In the genomic region with DNA sequence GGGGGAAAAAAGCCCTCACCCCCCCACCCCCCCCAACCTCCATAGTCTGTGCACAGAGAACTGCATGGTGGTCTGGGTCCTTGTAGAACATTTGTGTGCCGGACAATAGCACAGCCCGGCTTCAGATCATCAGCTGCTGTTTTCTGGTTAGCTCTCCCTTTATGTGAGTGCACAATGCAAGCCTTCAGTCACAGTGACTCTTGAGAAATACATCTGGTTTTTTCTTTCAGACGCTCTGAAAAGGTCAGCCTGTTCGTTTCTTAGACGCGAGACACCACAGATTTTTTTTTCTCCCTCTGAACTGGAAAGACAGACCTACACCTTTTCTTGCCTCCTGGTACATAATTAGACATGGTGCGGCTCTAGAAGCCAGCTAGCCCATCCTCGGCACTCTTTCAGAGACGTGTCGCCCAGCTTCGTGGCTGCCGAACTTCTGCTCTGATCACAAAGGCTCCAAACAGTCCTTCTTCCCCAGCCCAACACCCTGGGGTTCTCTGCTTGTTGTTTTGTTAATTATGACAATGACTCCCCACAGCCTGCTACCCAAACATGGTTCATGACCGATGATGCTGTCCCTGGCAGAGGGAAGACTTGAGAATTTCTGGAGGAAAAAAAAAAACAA, we compare ENCODE assay signal across 14 cellular contexts.
DNase-seq lines count a peak whose midpoint lies in the region; ATAC-seq and TF ChIP-seq lines count a peak whose summit lies in the region.
"Had no signal": no experiment of that assay in that cellular context is flagged by ENCODE, and none has a peak within 500 bp of the region (broad histone marks: within the 10 kb centered on the region; RNA-seq: fewer than 3 reads in every experiment).

No MANE protein-coding gene starts in this region.

- H3K18ac ChIP-seq in neuronal stem cell (ENCODE audit: low read length) = no peak overlapping the region

- H3K4me2 ChIP-seq in neuronal stem cell (ENCODE audit: insufficient read depth, low read length, poor library complexity, severe bottlenecking) = peak overlapping the region; percentile 38
- H3K4me2 ChIP-seq: SK-N-SH had no signal

- H3K4ac ChIP-seq in neuronal stem cell (ENCODE audit: low read length) = no peak overlapping the region

- no peak for TF ChIP-seq CTCF in cardiac muscle cell (IDR thresholded peaks at IDR 0.05; ENCODE audit: low read depth, low read length)

- H3K9ac ChIP-seq in neuronal stem cell (ENCODE audit: low read depth, low read length, poor library complexity) = no peak overlapping the region
- H3K9ac ChIP-seq: SK-N-SH had no signal

- H3K27me3 Mint-ChIP-seq in activated T-helper 2 cell treated with anti-CD3 and anti-CD28 coated beads, Interferon-gamma antibody, Interleukin-2, Interleukin-4, amounts not matched to agents 10 μg/mL and 5 μg/mL and 100 μg/mL, durations not matched to agents 14 hours and 24 hours and 36 hours (ENCODE audit: low read depth) = no peaks in the 10 kb centered on the region
- H3K27me3 Mint-ChIP-seq: activated naive CD4-positive, alpha-beta T cell treated with anti-CD3 and anti-CD28 coated beads, Interleukin-2, amount 50 U/mL, for 24 hours had no signal

- no peak overlapping the region for H2BK12ac ChIP-seq in neuronal stem cell (ENCODE audit: low read length)

- intact Hi-C loops in Right ventricle myocardium superior (cut with DNase I) = no loop called here
- intact Hi-C loops in activated T-helper 2 cell treated with anti-CD3 and anti-CD28 coated beads, Interferon-gamma antibody, Interleukin-2, Interleukin-4, amounts not matched to agents 10 μg/mL and 5 μg/mL and 100 μg/mL, durations not matched to agents 14 hours and 24 hours and 36 hours (cut with micrococcal nuclease) = no loop called here

- H3K9me3 ChIP-seq in cardiac muscle cell (ENCODE audit: low read depth) (no peaks in the 10 kb centered on the region), neuronal stem cell (replicated peaks in 1 of 2; ENCODE audit: control insufficient read depth in 2 of 2, insufficient read depth in 1 of 2, low read depth in 1 of 2, low read length in 2 of 2) (no peaks in the 10 kb centered on the region)
- H3K9me3 ChIP-seq: SK-N-SH, tibial artery had no signal

- H2AK5ac ChIP-seq in neuronal stem cell (ENCODE audit: low read depth, low read length) = no peak overlapping the region

- H3K4me1 ChIP-seq in cardiac muscle cell (ENCODE audit: low read depth) = peaks cover 13% of the 10 kb centered on the region
- H3K4me1 ChIP-seq in neuronal stem cell (ENCODE audit: control insufficient read depth in 2 of 2, insufficient read depth in 1 of 2, low read depth in 1 of 2, low read length in 2 of 2) = peaks cover 18 to 31% of the 10 kb centered on the region in 2 donors

- H3K23ac ChIP-seq in neuronal stem cell (ENCODE audit: low read depth, low read length, poor library complexity) = no peak overlapping the region

- no peak overlapping the region for H4K91ac ChIP-seq in neuronal stem cell (ENCODE audit: low read depth, low read length, poor library complexity)

- H2BK15ac ChIP-seq in neuronal stem cell (ENCODE audit: low read length) = no peak overlapping the region

- H2BK120ac ChIP-seq in neuronal stem cell (ENCODE audit: low read depth, low read length) = no peak overlapping the region

- no peak overlapping the region for H3K27ac ChIP-seq in cardiac muscle cell
- peak overlapping the region; percentile 48 for H3K27ac ChIP-seq in neuronal stem cell (replicated peaks; ENCODE audit: low read length)
- H3K27ac ChIP-seq: tibial artery had no signal

- H4K8ac ChIP-seq in neuronal stem cell (ENCODE audit: low read depth, low read length) = no peak overlapping the region

- H2AFZ ChIP-seq in neuronal stem cell (ENCODE audit: low read length) = peak overlapping the region; percentile 68

- no peak overlapping the region for H3K4me3 Mint-ChIP-seq in activated T-helper 2 cell treated with anti-CD3 and anti-CD28 coated beads, Interferon-gamma antibody, Interleukin-2, Interleukin-4, amounts not matched to agents 10 μg/mL and 5 μg/mL and 100 μg/mL, durations not matched to agents 14 hours and 24 hours and 36 hours (ENCODE audit: low read depth)
- H3K4me3 Mint-ChIP-seq: activated naive CD4-positive, alpha-beta T cell treated with anti-CD3 and anti-CD28 coated beads, Interleukin-2, amount 50 U/mL, for 24 hours had no signal

- no peaks in the 10 kb centered on the region for H3K9me3 Mint-ChIP-seq in activated T-helper 2 cell treated with anti-CD3 and anti-CD28 coated beads, Interferon-gamma antibody, Interleukin-2, Interleukin-4, amounts not matched to agents 10 μg/mL and 5 μg/mL and 100 μg/mL, durations not matched to agents 14 hours and 24 hours and 36 hours
- H3K9me3 Mint-ChIP-seq: activated naive CD4-positive, alpha-beta T cell treated with anti-CD3 and anti-CD28 coated beads, Interleukin-2, amount 50 U/mL, for 24 hours had no signal

- ATAC-seq in Right ventricle myocardium superior (ENCODE audit: poor library complexity) (no peak), GM21367 (IDR thresholded peaks at IDR 0.05; ENCODE audit: unreplicated experiment) (no peak)

- DNase-seq in cardiac muscle cell (ENCODE audit: low read depth in 1 of 2, low spot score in 1 of 2) = peak; percentile 7 to 32
- no peak for DNase-seq in Right ventricle myocardium superior
- DNase-seq in foreskin melanocyte = peak; percentile 70
- DNase-seq in neuronal stem cell (ENCODE audit: low spot score) = peak; percentile 73
- DNase-seq in AG20443 (ENCODE audit: low spot score) = no peak
- DNase-seq in NCI-H1436 (lab: John Stamatoyannopoulos, UW) = no peak
- no peak for DNase-seq in activated T-helper 2 cell treated with anti-CD3 and anti-CD28 coated beads, Interferon-gamma antibody, Interleukin-2, Interleukin-4, amounts not matched to agents 10 μg/mL and 5 μg/mL and 100 μg/mL, durations not matched to agents 14 hours and 24 hours and 36 hours (ENCODE audit: low spot score)
- DNase-seq: activated CD8-positive, alpha-beta memory T cell treated with anti-CD3 and anti-CD28 coated beads, Interleukin-2, amount 50 U/mL, for 4 hours; stimulated activated CD4-positive, alpha-beta T cell treated with anti-CD3 and anti-CD28 coated beads, Interleukin-15, amount 100 ng/mL, for 24 hours; tibial artery had no signal

- no peaks in the 10 kb centered on the region for H3K27me3 ChIP-seq in cardiac muscle cell
- no peaks in the 10 kb centered on the region for H3K27me3 ChIP-seq in neuronal stem cell (ENCODE audit: control insufficient read depth in 3 of 3, insufficient read depth in 3 of 3, low read depth in 1 of 3, low read length in 3 of 3)
- H3K27me3 ChIP-seq: tibial artery had no signal

- no peaks in the 10 kb centered on the region for H3K4me1 Mint-ChIP-seq in activated T-helper 2 cell treated with anti-CD3 and anti-CD28 coated beads, Interferon-gamma antibody, Interleukin-2, Interleukin-4, amounts not matched to agents 10 μg/mL and 5 μg/mL and 100 μg/mL, durations not matched to agents 14 hours and 24 hours and 36 hours (ENCODE audit: low read depth)
- H3K4me1 Mint-ChIP-seq: activated naive CD4-positive, alpha-beta T cell treated with anti-CD3 and anti-CD28 coated beads, Interleukin-2, amount 50 U/mL, for 24 hours had no signal

- H2BK5ac ChIP-seq in neuronal stem cell (ENCODE audit: low read length) = no peak overlapping the region

- no peak overlapping the region for H3K14ac ChIP-seq in neuronal stem cell (ENCODE audit: low read length)

- no peaks in the 10 kb centered on the region for H3K36me3 Mint-ChIP-seq in activated T-helper 2 cell treated with anti-CD3 and anti-CD28 coated beads, Interferon-gamma antibody, Interleukin-2, Interleukin-4, amounts not matched to agents 10 μg/mL and 5 μg/mL and 100 μg/mL, durations not matched to agents 14 hours and 24 hours and 36 hours (ENCODE audit: low read depth)
- H3K36me3 Mint-ChIP-seq: activated naive CD4-positive, alpha-beta T cell treated with anti-CD3 and anti-CD28 coated beads, Interleukin-2, amount 50 U/mL, for 24 hours had no signal

- H3K27ac Mint-ChIP-seq in activated T-helper 2 cell treated with anti-CD3 and anti-CD28 coated beads, Interferon-gamma antibody, Interleukin-2, Interleukin-4, amounts not matched to agents 10 μg/mL and 5 μg/mL and 100 μg/mL, durations not matched to agents 14 hours and 24 hours and 36 hours = no peak overlapping the region
- H3K27ac Mint-ChIP-seq: activated naive CD4-positive, alpha-beta T cell treated with anti-CD3 and anti-CD28 coated beads, Interleukin-2, amount 50 U/mL, for 24 hours had no signal

- no peak overlapping the region for H3K4me3 ChIP-seq in cardiac muscle cell
- H3K4me3 ChIP-seq in neuronal stem cell (ENCODE audit: low read length in 2 of 2) = peak overlapping the region in 1 of 2 donors; percentile 25
- H3K4me3 ChIP-seq: coronary artery, tibial artery had no signal

- H3K79me1 ChIP-seq in neuronal stem cell (ENCODE audit: low read depth, low read length) = no peaks in the 10 kb centered on the region

- no CpG with 5 or more reads among the region's 13 CpGs for WGBS in neuronal stem cell (ENCODE audit: extremely low coverage in 2 of 2, insufficient read length in 2 of 2, insufficient replicate concordance in 1 of 2), 2 donors

- H3K36me3 ChIP-seq in cardiac muscle cell (no peaks in the 10 kb centered on the region), neuronal stem cell (replicated peaks in 1 of 2; ENCODE audit: control insufficient read depth in 2 of 2, insufficient read depth in 2 of 2, low read length in 2 of 2) (no peaks in the 10 kb centered on the region)
- H3K36me3 ChIP-seq: tibial artery had no signal

Comparison
In these comparisons a context has a peak if more than half of its experiments do, and no peak if none do; other contexts are left out.
1. DNase-seq: peak in cardiac muscle cell (2 of 2), foreskin melanocyte (single experiment) and neuronal stem cell (single experiment); none in Right ventricle myocardium superior (single experiment), AG20443 (single experiment), NCI-H1436 (single experiment) and activated T-helper 2 cell treated with anti-CD3 and anti-CD28 coated beads, Interferon-gamma antibody, Interleukin-2, Interleukin-4, amounts not matched to agents 10 μg/mL and 5 μg/mL and 100 μg/mL, durations not matched to agents 14 hours and 24 hours and 36 hours (single experiment).